In genomic region chr17:57350266-57350665, GRCh38 we compare ENCODE assay signal across 20 cellular contexts.
A peak's percentile ranks its signal among the peaks of the same experiment; 100 is the strongest.
DNase-seq lines count a peak whose midpoint lies in the region; ATAC-seq and TF ChIP-seq lines count a peak whose summit lies in the region.
"Had no signal": no experiment of that assay in that cellular context is flagged by ENCODE, and none has a peak within 500 bp of the region (broad histone marks: within the 10 kb centered on the region; RNA-seq: fewer than 3 reads in every experiment).

No MANE protein-coding gene starts in this region.

- no peak overlapping the region for H3K4me3 Mint-ChIP-seq in activated naive CD8-positive, alpha-beta T cell treated with anti-CD3 and anti-CD28 coated beads, Interleukin-2, amount 50 U/mL, for 24 hours
- H3K4me3 Mint-ChIP-seq: naive B cell had no signal

- DNase-seq in Right ventricle myocardium inferior (ENCODE audit: missing footprints), result no peak
- DNase-seq in cardiac septum (ENCODE audit: low spot score), result no peak
- DNase-seq in heart left ventricle, result peak in 2 of 5 donors; percentile 44 to 49
- DNase-seq in midbrain (lab: John Stamatoyannopoulos, UW), result peak; percentile 37
- no peak for DNase-seq in activated CD8-positive, alpha-beta memory T cell treated with anti-CD3 and anti-CD28 coated beads for 24 hours
- no peak for DNase-seq in activated naive CD8-positive, alpha-beta T cell treated with anti-CD3 and anti-CD28 coated beads, Interleukin-2, amount 50 U/mL, for 24 hours
- DNase-seq in cortex of kidney (lab: John Stamatoyannopoulos, UW), result no peak
- DNase-seq in SHP77 treated with DMSO at 0.1 percent for 48 hours (lab: John Stamatoyannopoulos, UW), result no peak
- DNase-seq: activated CD4-positive, alpha-beta T cell treated with anti-CD3 and anti-CD28 coated beads, Interleukin-2, amount 50 U/mL, for 1 hour; activated naive CD4-positive, alpha-beta T cell treated with Interleukin-2 at 50 U/mL for 16 hours; gastrocnemius medialis; naive B cell; NCI-H226; NK-92 treated with Interleukin-12 subunit alpha and Interleukin-12 subunit beta, amount 100 ng/mL, for 24 hours; ovary; stimulated activated CD4-positive, alpha-beta T cell treated with anti-CD3 and anti-CD28 coated beads, Interleukin-2, amount 100 ng/mL, for 48 hours; T-helper 1 cell had no signal

- H3K36me3 ChIP-seq in heart left ventricle, result peaks cover 0 to 11% (median 4%) of the 10 kb centered on the region in 9 donors
- H3K36me3 ChIP-seq: ovary had no signal

- no peaks in the 10 kb centered on the region for H3K9me3 Mint-ChIP-seq in activated naive CD8-positive, alpha-beta T cell treated with anti-CD3 and anti-CD28 coated beads, Interleukin-2, amount 50 U/mL, for 24 hours
- H3K9me3 Mint-ChIP-seq: naive B cell had no signal

- intact Hi-C loops in Right ventricle myocardium inferior (cut with DNase I) (no loop called here), cardiac septum (cut with DNase I) (no loop called here), heart left ventricle (cut with DNase I) (loop anchor here in 1 of 10 donors (10.0 kb wide), 1 partner anchor 95 kb away; the partner anchor contains the start of gene MSI2)

- peak overlapping the region in 1 of 12 donors; percentile 24 for H3K27ac ChIP-seq in heart left ventricle
- H3K27ac ChIP-seq: ascending aorta, C4-2B, ovary, RWPE1 had no signal

- H3K27me3 Mint-ChIP-seq in activated naive CD8-positive, alpha-beta T cell treated with anti-CD3 and anti-CD28 coated beads, Interleukin-2, amount 50 U/mL, for 24 hours, result no peaks in the 10 kb centered on the region
- H3K27me3 Mint-ChIP-seq: naive B cell had no signal

- peaks cover 27% of the 10 kb centered on the region for H3K36me3 Mint-ChIP-seq in activated naive CD8-positive, alpha-beta T cell treated with anti-CD3 and anti-CD28 coated beads, Interleukin-2, amount 50 U/mL, for 24 hours (ENCODE audit: low read depth)

- TF ChIP-seq POLR2A in heart left ventricle (IDR thresholded peaks at IDR 0.05), result no peak

- no peak for TF ChIP-seq CTCF in heart left ventricle (IDR thresholded peaks at IDR 0.05)

- 74 to 90% (median 81%) methylated on average over 6 of the region's 6 CpGs for WGBS in heart left ventricle, 4 donors

- H3K27me3 ChIP-seq in heart left ventricle, result no peaks in the 10 kb centered on the region
- H3K27me3 ChIP-seq: ascending aorta, gastrocnemius medialis, ovary had no signal

- peaks cover 0 to 49% (median 9%) of the 10 kb centered on the region in 12 donors for H3K4me1 ChIP-seq in heart left ventricle
- H3K4me1 ChIP-seq: ascending aorta had no signal

- H3K27ac Mint-ChIP-seq in activated naive CD8-positive, alpha-beta T cell treated with anti-CD3 and anti-CD28 coated beads, Interleukin-2, amount 50 U/mL, for 24 hours, result no peak overlapping the region

- no peak overlapping the region for H3K4me3 ChIP-seq in heart left ventricle
- H3K4me3 ChIP-seq: ascending aorta, gastrocnemius medialis, ovary had no signal

- ATAC-seq in Right ventricle myocardium inferior, result peak; percentile 50
- peak in 3 of 4 donors; percentile 24 to 59 (median 47) for ATAC-seq in heart left ventricle
- no peak for ATAC-seq in activated naive CD8-positive, alpha-beta T cell treated with anti-CD3 and anti-CD28 coated beads, Interleukin-2, amount 50 U/mL, for 24 hours

- H3K4me1 Mint-ChIP-seq in activated naive CD8-positive, alpha-beta T cell treated with anti-CD3 and anti-CD28 coated beads, Interleukin-2, amount 50 U/mL, for 24 hours, result peaks cover 30% of the 10 kb centered on the region

- no peaks in the 10 kb centered on the region for H3K9me3 ChIP-seq in heart left ventricle
- H3K9me3 ChIP-seq: ascending aorta, gastrocnemius medialis, ovary had no signal
